In genomic region chr1:108053291-108054023, GRCh38 we compare ENCODE assay signal across 16 cellular contexts.
DNase-seq lines count a peak whose midpoint lies in the region; ATAC-seq and TF ChIP-seq lines count a peak whose summit lies in the region.
"Had no signal": no experiment of that assay in that cellular context is flagged by ENCODE, and none has a peak within 500 bp of the region (broad histone marks: within the 10 kb centered on the region; RNA-seq: fewer than 3 reads in every experiment).

No MANE protein-coding gene starts in this region.

- H3K9ac ChIP-seq in DND-41 (ENCODE audit: low read depth, low read length), result no peak overlapping the region

- no peak for TF ChIP-seq CTCF in DND-41 (IDR thresholded peaks at IDR 0.05; ENCODE audit: borderline replicate concordance, extremely low read depth, low read length, poor library complexity, severe bottlenecking)

- no peaks in the 10 kb centered on the region for H3K79me2 ChIP-seq in DND-41 (ENCODE audit: insufficient read depth, low read length)

- no peak overlapping the region for H2AFZ ChIP-seq in DND-41 (ENCODE audit: low read depth, low read length)

- DNase-seq in DND-41 (no peak), MV-4-11 (lab: John Stamatoyannopoulos, UW) (peak; percentile 68), fibroblast of gingiva (ENCODE audit: low read depth) (peak; percentile 52), occipital lobe (lab: John Stamatoyannopoulos, UW) (peak; percentile 6), nucleus accumbens (lab: John Stamatoyannopoulos, UW) (no peak)
- DNase-seq: activated CD4-positive, alpha-beta T cell treated with anti-CD3 and anti-CD28 coated beads for 48 hours; activated naive CD4-positive, alpha-beta T cell; CD4-positive, alpha-beta T cell; foreskin melanocyte; left colon; NCI-H2029; stimulated activated CD4-positive, alpha-beta T cell treated with anti-CD3 and anti-CD28 coated beads, Interleukin-2, amount 100 ng/mL, for 48 hours; T-cell had no signal

- H3K36me3 ChIP-seq in DND-41 (ENCODE audit: insufficient read depth, low read length), result no peaks in the 10 kb centered on the region

- ATAC-seq in DND-41 (ENCODE audit: insufficient read depth, low read depth) (no peak), GM21723 (IDR thresholded peaks at IDR 0.05; ENCODE audit: unreplicated experiment) (no peak), GM18868 (IDR thresholded peaks at IDR 0.05; ENCODE audit: unreplicated experiment) (no peak), GM18870 (IDR thresholded peaks at IDR 0.05; ENCODE audit: unreplicated experiment) (no peak)
- ATAC-seq: left colon, T-cell had no signal

- no peaks in the 10 kb centered on the region for H4K20me1 ChIP-seq in DND-41 (ENCODE audit: insufficient read depth, low read length)

- no peaks in the 10 kb centered on the region for H3K9me3 ChIP-seq in DND-41 (ENCODE audit: insufficient read depth, low read length, severe bottlenecking)

- peaks cover 62% of the 10 kb centered on the region for H3K4me1 ChIP-seq in DND-41 (ENCODE audit: insufficient read depth, low read length)

- 0 out of 2 replicates have a peak overlapping the region, but pooled peaks have one; percentile 10 for H3K27ac ChIP-seq in DND-41 (ENCODE audit: low read length)

- no peak overlapping the region for H3K4me2 ChIP-seq in DND-41 (ENCODE audit: insufficient read depth, low read length)

- H3K27me3 ChIP-seq in DND-41 (ENCODE audit: insufficient read depth, low read length, poor library complexity), result no peaks in the 10 kb centered on the region

- H3K4me3 ChIP-seq in DND-41 (ENCODE audit: low read depth in 1 of 2, low read length in 2 of 2), result no peak overlapping the region

Comparison
In these comparisons a context has a peak if more than half of its experiments do, and no peak if none do; other contexts are left out.
1. DNase-seq: peak in MV-4-11 (single experiment), fibroblast of gingiva (single experiment) and occipital lobe (single experiment); none in DND-41 (single experiment) and nucleus accumbens (0 of 56).